20 cellular contexts compared by ENCODE assay signal in genomic region chr3:153274521-153274920, GRCh38.
"Had no signal": no experiment of that assay in that cellular context is flagged by ENCODE, and none has a peak within 500 bp of the region (broad histone marks: within the 10 kb centered on the region; RNA-seq: fewer than 3 reads in every experiment).

No MANE protein-coding gene starts in this region.

- H3K4me1 ChIP-seq: colonic mucosa, gastrocnemius medialis, parathyroid adenoma had no signal

- H3K27ac ChIP-seq: colonic mucosa, dorsolateral prefrontal cortex, esophagus muscularis mucosa, gastrocnemius medialis, neutrophil, parathyroid adenoma, tibial nerve, VCaP had no signal

- H2AFZ ChIP-seq: parathyroid adenoma had no signal

- H3K36me3 ChIP-seq: colonic mucosa, esophagus muscularis mucosa, gastrocnemius medialis, neutrophil, tibial nerve had no signal

- ATAC-seq: effector memory CD8-positive, alpha-beta T cell; gastrocnemius medialis; left ventricle myocardium superior; right cardiac atrium; stimulated activated effector memory CD8-positive, alpha-beta T cell treated with anti-CD3 and anti-CD28 coated beads, Interleukin-12 subunit alpha, Interleukin-12 subunit beta, amount 100 ng/mL, for 72 hours; stimulated activated naive CD8-positive, alpha-beta T cell treated with anti-CD3 and anti-CD28 coated beads, Interleukin-15, amount 100 ng/mL, for 72 hours had no signal

- H3K9ac ChIP-seq: parathyroid adenoma had no signal

- DNase-seq: activated CD4-positive, alpha-beta T cell treated with anti-CD3 and anti-CD28 coated beads for 1 hour; activated gamma-delta T cell treated with Interleukin-2 at 50 U/mL for 16 hours; activated T-cell treated with anti-CD3 and anti-CD28 coated beads, Interleukin-2, amount 50 U/mL, for 1 hour; central memory CD4-positive, alpha-beta T cell; colonic mucosa; dorsolateral prefrontal cortex; effector memory CD8-positive, alpha-beta T cell; gastrocnemius medialis; hippocampal formation; left ventricle myocardium superior; right cardiac atrium; stimulated activated CD4-positive, alpha-beta T cell treated with anti-CD3 and anti-CD28 coated beads, Interleukin-2, amount 100 ng/mL, for 24 hours; stimulated activated naive CD8-positive, alpha-beta T cell treated with anti-CD3 and anti-CD28 coated beads, Interleukin-15, amount 100 ng/mL, for 72 hours had no signal

- H3K4me3 ChIP-seq: colonic mucosa, dorsolateral prefrontal cortex, esophagus muscularis mucosa, gastrocnemius medialis, skin epidermis, tibial nerve had no signal

- H3K27me3 ChIP-seq: colonic mucosa, dorsolateral prefrontal cortex, esophagus muscularis mucosa, gastrocnemius medialis, neutrophil, tibial nerve had no signal

- H3K9me3 ChIP-seq: colonic mucosa, esophagus muscularis mucosa, gastrocnemius medialis, neutrophil, tibial nerve had no signal

- H3K79me2 ChIP-seq: parathyroid adenoma had no signal
